Comparison of ENCODE assay signal across 8 cellular contexts in genomic region chr1:244074559-244075171, GRCh38. TPM values are rescaled to one million over a fixed set of nuclear protein-coding genes. Genes with fewer than 3 reads are reported as not detected.
DNase-seq lines count a peak whose midpoint lies in the region; ATAC-seq lines count a peak whose summit lies in the region.

No MANE protein-coding gene starts in this region.

- H3K9me3 ChIP-seq in BLaER1 (no peaks in the 10 kb centered on the region), aorta (ENCODE audit: control insufficient read depth, low read length) (no peaks in the 10 kb centered on the region)

- no peaks in the 10 kb centered on the region for H4K20me1 ChIP-seq in BLaER1

- H3K36me3 Mint-ChIP-seq in activated naive CD4-positive, alpha-beta T cell treated with anti-CD3 and anti-CD28 coated beads, Interleukin-2, amount 50 U/mL, for 24 hours = no peaks in the 10 kb centered on the region

- H3K4me1 Mint-ChIP-seq in activated naive CD4-positive, alpha-beta T cell treated with anti-CD3 and anti-CD28 coated beads, Interleukin-2, amount 50 U/mL, for 24 hours = peaks cover 40% of the 10 kb centered on the region

- WGBS in aorta, 2 donors = 72 to 77% methylated on average over 19 of the region's 19 CpGs

- H3K36me3 ChIP-seq in BLaER1 = no peaks in the 10 kb centered on the region
- no peaks in the 10 kb centered on the region for H3K36me3 ChIP-seq in aorta (ENCODE audit: control insufficient read depth in 1 of 2, insufficient read depth in 2 of 2, low read length in 1 of 2)

- ATAC-seq in GM19467 (IDR thresholded peaks at IDR 0.05; ENCODE audit: unreplicated experiment) (peak; percentile 65), aorta (ENCODE audit: low FRiP score) (no peak)

- H3K27me3 ChIP-seq in BLaER1 (no peaks in the 10 kb centered on the region), aorta (ENCODE audit: control insufficient read depth in 1 of 2, insufficient read depth in 2 of 2, low read length in 1 of 2) (no peaks in the 10 kb centered on the region)

- H3K4me3 ChIP-seq in BLaER1 (no peak overlapping the region), aorta (ENCODE audit: low read length in 2 of 2) (no peak overlapping the region)

- peak overlapping the region; percentile 80 for H3K4me2 ChIP-seq in BLaER1

- peaks cover 1% of the 10 kb centered on the region for H3K27me3 Mint-ChIP-seq in activated naive CD4-positive, alpha-beta T cell treated with anti-CD3 and anti-CD28 coated beads, Interleukin-2, amount 50 U/mL, for 24 hours

- no peaks in the 10 kb centered on the region for H3K9me3 Mint-ChIP-seq in activated naive CD4-positive, alpha-beta T cell treated with anti-CD3 and anti-CD28 coated beads, Interleukin-2, amount 50 U/mL, for 24 hours

- no peak overlapping the region for H3K27ac ChIP-seq in BLaER1
- no peak overlapping the region for H3K27ac ChIP-seq in aorta (ENCODE audit: low read depth in 1 of 2, low read length in 2 of 2)

- no peak overlapping the region for H3K9ac ChIP-seq in BLaER1

- DNase-seq in NCI-H748 treated with DMSO at 0.1 percent for 48 hours (lab: John Stamatoyannopoulos, UW) (peak; percentile 1), DMS 273 treated with DMSO at 0.1 percent for 48 hours (lab: John Stamatoyannopoulos, UW) (no peak), foreskin melanocyte (no peak), aorta (no peak)
- peak in 2 of 3 experiments; percentile 40 to 58 for DNase-seq in stimulated activated CD4-positive, alpha-beta T cell treated with anti-CD3 and anti-CD28 coated beads, TNF-alpha, amount 100 ng/mL, for 4 hours (ENCODE audit: low read depth in 3 of 3)

- intact Hi-C loops in aorta (cut with DNase I) = no loop called here

- peak overlapping the region; percentile 23 for H3K27ac Mint-ChIP-seq in activated naive CD4-positive, alpha-beta T cell treated with anti-CD3 and anti-CD28 coated beads, Interleukin-2, amount 50 U/mL, for 24 hours

- H3K4me3 Mint-ChIP-seq in activated naive CD4-positive, alpha-beta T cell treated with anti-CD3 and anti-CD28 coated beads, Interleukin-2, amount 50 U/mL, for 24 hours = peak overlapping the region; percentile 79

- H3K4me1 ChIP-seq in BLaER1 (peaks cover 29% of the 10 kb centered on the region), aorta (ENCODE audit: control insufficient read depth in 1 of 2, insufficient read depth in 2 of 2, low read length in 2 of 2) (no peaks in the 10 kb centered on the region)

RNA-seq across cellular contexts. Expression of gene ZBTB18, which starts 23.6 kb away (rescaled TPM):
- total RNA-seq in aorta = 10 to 100 TPM; 10.6 to 13.2 TPM
- 1 to 10 TPM; 4.3 to 4.6 TPM for polyA plus RNA-seq in aorta

Comparison
In these comparisons a context has a peak if more than half of its experiments do, and no peak if none do; other contexts are left out.
1. DNase-seq: peak in NCI-H748 treated with DMSO at 0.1 percent for 48 hours (single experiment) and stimulated activated CD4-positive, alpha-beta T cell treated with anti-CD3 and anti-CD28 coated beads, TNF-alpha, amount 100 ng/mL, for 4 hours (2 of 3); none in DMS 273 treated with DMSO at 0.1 percent for 48 hours (single experiment), foreskin melanocyte (single experiment) and aorta (0 of 2).